Comparison of ENCODE assay signal across 1 cellular context in the genomic region with DNA sequence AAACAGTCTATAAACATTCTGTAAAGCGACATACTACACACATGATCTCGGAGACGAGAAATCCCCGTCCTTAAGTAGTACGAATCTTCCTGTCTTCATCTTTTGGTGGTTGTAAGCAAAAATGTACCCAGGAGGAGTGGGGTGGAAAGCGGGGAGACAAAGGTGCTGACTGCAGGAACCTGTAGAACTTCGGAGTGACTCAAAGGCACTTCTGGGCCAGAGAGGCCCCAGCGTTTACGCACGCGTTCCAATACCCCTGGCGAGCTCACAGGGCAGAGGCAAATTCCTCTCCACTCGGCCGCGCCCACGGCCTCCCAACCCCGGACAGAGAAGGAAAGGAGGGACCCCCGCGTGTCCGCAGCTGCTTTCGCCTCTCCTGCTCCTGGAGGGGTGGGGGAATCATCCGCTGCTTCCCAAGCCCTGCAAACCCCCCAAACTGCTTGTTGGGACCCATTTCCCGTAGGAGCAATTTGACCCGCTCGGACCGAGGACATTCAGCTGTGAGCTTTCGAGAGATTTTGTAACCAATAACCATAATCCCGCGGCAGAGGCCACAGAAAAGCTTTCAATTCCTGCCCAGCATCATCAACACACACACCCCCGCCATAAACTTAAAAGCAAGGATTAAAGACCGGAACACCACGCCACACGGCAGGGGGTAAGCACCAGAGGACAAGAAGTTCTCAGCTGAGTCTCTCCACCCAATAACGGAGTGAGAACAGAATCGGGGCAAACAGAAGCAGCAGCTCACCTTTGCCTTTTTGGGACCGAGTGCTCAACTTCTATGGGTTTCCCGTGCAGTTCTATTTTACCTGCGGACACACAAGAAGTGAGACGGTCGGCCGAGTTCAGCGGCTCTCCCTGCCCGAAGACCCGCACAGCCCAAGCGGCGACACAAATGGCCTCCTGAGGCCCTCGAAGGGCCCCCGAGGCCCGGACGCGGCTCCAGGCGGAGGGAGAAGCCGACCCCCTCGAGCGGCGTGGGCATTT.
TF ChIP-seq lines count a peak whose summit lies in the region.

No MANE protein-coding gene starts in this region.

TF ChIP-seq in HepG2, 621 proteins besides CTCF, POLR2A, EP300 and RAD21 (continued from another document and continues in another):
- TF ChIP-seq, protein P1, sequence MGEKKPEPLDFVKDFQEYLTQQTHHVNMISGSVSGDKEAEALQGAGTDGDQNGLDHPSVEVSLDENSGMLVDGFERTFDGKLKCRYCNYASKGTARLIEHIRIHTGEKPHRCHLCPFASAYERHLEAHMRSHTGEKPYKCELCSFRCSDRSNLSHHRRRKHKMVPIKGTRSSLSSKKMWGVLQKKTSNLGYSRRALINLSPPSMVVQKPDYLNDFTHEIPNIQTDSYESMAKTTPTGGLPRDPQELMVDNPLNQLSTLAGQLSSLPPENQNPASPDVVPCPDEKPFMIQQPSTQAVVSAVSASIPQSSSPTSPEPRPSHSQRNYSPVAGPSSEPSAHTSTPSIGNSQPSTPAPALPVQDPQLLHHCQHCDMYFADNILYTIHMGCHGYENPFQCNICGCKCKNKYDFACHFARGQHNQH (CRISPR knock-in tag; IDR thresholded peaks at IDR 0.05), result peak; percentile 69
- no peak for TF ChIP-seq U2AF2 (IDR thresholded peaks at IDR 0.05; ENCODE audit: low read depth, low read length)
- no peak for TF ChIP-seq ZNF30 (CRISPR knock-in tag; IDR thresholded peaks at IDR 0.05)
- TF ChIP-seq ZNF207 (IDR thresholded peaks at IDR 0.05; ENCODE audit: borderline replicate concordance), result no peak
- peak; percentile 76 for TF ChIP-seq SAP130 (CRISPR knock-in tag; IDR thresholded peaks at IDR 0.05; ENCODE audit: low read depth)
- TF ChIP-seq RARA (CRISPR knock-in tag; IDR thresholded peaks at IDR 0.05), result no peak
- no peak for TF ChIP-seq ATAD3A (CRISPR knock-in tag; IDR thresholded peaks at IDR 0.05)
- TF ChIP-seq CAMTA2 (CRISPR knock-in tag; IDR thresholded peaks at IDR 0.05; ENCODE audit: borderline replicate concordance), result no peak
- peak; percentile 38; the same call in 1 of the 2 replicates for TF ChIP-seq BORCS8-MEF2B (CRISPR knock-in tag; IDR thresholded peaks at IDR 0.05)
- TF ChIP-seq, protein P2, sequence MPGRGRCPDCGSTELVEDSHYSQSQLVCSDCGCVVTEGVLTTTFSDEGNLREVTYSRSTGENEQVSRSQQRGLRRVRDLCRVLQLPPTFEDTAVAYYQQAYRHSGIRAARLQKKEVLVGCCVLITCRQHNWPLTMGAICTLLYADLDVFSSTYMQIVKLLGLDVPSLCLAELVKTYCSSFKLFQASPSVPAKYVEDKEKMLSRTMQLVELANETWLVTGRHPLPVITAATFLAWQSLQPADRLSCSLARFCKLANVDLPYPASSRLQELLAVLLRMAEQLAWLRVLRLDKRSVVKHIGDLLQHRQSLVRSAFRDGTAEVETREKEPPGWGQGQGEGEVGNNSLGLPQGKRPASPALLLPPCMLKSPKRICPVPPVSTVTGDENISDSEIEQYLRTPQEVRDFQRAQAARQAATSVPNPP (CRISPR knock-in tag; IDR thresholded peaks at IDR 0.05), result no peak
- TF ChIP-seq ZBTB38 (CRISPR knock-in tag; IDR thresholded peaks at IDR 0.05), result no peak
- no peak for TF ChIP-seq NR2F2 (IDR thresholded peaks at IDR 0.05; ENCODE audit: borderline replicate concordance, low read depth)
- TF ChIP-seq SMAD1 (CRISPR knock-in tag; IDR thresholded peaks at IDR 0.05; ENCODE audit: borderline replicate concordance, low read depth), result no peak
- TF ChIP-seq, protein P3, sequence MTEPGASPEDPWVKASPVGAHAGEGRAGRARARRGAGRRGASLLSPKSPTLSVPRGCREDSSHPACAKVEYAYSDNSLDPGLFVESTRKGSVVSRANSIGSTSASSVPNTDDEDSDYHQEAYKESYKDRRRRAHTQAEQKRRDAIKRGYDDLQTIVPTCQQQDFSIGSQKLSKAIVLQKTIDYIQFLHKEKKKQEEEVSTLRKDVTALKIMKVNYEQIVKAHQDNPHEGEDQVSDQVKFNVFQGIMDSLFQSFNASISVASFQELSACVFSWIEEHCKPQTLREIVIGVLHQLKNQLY (CRISPR knock-in tag; IDR thresholded peaks at IDR 0.05), result no peak
- TF ChIP-seq, protein P4, sequence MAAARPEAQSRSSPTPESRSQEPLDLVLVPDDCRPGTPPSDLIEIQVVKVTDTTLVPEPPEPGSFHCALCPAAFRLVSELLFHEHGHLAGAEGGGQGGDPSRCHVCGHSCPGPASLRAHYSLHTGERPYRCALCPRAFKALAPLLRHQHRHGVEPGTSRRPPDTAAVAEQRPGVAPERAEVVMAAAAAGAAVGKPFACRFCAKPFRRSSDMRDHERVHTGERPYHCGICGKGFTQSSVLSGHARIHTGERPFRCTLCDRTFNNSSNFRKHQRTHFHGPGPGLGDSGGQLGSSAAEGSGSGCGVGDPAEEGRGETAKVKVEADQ (CRISPR knock-in tag; IDR thresholded peaks at IDR 0.05; ENCODE audit: borderline replicate concordance), result no peak
- no peak for TF ChIP-seq ZBTB7A (CRISPR knock-in tag; IDR thresholded peaks at IDR 0.05)
- TF ChIP-seq ZNF557 (CRISPR knock-in tag; IDR thresholded peaks at IDR 0.05), result no peak
- TF ChIP-seq PAF1 (CRISPR knock-in tag; IDR thresholded peaks at IDR 0.05), result no peak
- TF ChIP-seq, protein P5, sequence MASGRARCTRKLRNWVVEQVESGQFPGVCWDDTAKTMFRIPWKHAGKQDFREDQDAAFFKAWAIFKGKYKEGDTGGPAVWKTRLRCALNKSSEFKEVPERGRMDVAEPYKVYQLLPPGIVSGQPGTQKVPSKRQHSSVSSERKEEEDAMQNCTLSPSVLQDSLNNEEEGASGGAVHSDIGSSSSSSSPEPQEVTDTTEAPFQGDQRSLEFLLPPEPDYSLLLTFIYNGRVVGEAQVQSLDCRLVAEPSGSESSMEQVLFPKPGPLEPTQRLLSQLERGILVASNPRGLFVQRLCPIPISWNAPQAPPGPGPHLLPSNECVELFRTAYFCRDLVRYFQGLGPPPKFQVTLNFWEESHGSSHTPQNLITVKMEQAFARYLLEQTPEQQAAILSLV (CRISPR knock-in tag; IDR thresholded peaks at IDR 0.05; ENCODE audit: borderline replicate concordance), result no peak
- 0 out of 2 replicates have a peak, but pooled peaks have one; percentile 17 for TF ChIP-seq ZNF839 (CRISPR knock-in tag; IDR thresholded peaks at IDR 0.05; ENCODE audit: borderline replicate concordance)
- TF ChIP-seq, protein P6, sequence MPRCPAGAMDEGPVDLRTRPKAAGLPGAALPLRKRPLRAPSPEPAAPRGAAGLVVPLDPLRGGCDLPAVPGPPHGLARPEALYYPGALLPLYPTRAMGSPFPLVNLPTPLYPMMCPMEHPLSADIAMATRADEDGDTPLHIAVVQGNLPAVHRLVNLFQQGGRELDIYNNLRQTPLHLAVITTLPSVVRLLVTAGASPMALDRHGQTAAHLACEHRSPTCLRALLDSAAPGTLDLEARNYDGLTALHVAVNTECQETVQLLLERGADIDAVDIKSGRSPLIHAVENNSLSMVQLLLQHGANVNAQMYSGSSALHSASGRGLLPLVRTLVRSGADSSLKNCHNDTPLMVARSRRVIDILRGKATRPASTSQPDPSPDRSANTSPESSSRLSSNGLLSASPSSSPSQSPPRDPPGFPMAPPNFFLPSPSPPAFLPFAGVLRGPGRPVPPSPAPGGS (CRISPR knock-in tag; IDR thresholded peaks at IDR 0.05), result 0 out of 2 replicates have a peak, but pooled peaks have one; percentile 31
- TF ChIP-seq NR3C1 (CRISPR knock-in tag; IDR thresholded peaks at IDR 0.05), result no peak
- no peak; the same call in 1 of the 2 replicates for TF ChIP-seq HDAC2 (CRISPR knock-in tag; IDR thresholded peaks at IDR 0.05)
- TF ChIP-seq FOXJ3 (CRISPR knock-in tag; IDR thresholded peaks at IDR 0.05; ENCODE audit: borderline replicate concordance), result no peak
- no peak for TF ChIP-seq AGO1 (IDR thresholded peaks at IDR 0.05; ENCODE audit: low read depth, low read length, poor library complexity, severe bottlenecking)
- no peak for TF ChIP-seq SP1 (IDR thresholded peaks at IDR 0.05)
- TF ChIP-seq SP1 (CRISPR knock-in tag; IDR thresholded peaks at IDR 0.05), result no peak
- TF ChIP-seq ZNF510 (CRISPR knock-in tag; IDR thresholded peaks at IDR 0.05; ENCODE audit: low read depth), result no peak
- no peak for TF ChIP-seq RFXANK (CRISPR knock-in tag; IDR thresholded peaks at IDR 0.05)
- TF ChIP-seq MTA1 (CRISPR knock-in tag; IDR thresholded peaks at IDR 0.05; ENCODE audit: borderline replicate concordance), result 0 out of 2 replicates have a peak, but pooled peaks have one; percentile 18
- TF ChIP-seq, protein P7, sequence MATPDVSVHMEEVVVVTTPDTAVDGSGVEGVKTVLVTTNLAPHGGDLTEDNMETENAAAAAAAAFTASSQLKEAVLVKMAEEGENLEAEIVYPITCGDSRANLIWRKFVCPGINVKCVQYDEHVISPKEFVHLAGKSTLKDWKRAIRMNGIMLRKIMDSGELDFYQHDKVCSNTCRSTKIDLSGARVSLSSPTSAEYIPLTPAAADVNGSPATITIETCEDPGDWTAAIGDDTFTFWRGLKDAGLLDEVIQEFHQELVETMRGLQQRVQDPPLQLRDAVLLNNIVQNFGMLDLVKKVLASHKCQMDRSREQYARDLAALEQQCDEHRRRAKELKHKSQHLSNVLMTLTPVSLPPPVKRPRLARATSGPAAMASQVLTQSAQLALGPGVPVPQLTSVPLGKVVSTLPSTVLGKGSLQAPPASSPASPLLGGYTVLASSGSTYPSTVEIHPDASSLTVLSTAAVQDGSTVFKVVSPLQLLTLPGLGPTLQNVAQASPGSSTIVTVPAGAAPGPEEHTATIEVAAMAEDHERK (CRISPR knock-in tag; IDR thresholded peaks at IDR 0.05; ENCODE audit: low read depth), result no peak
- TF ChIP-seq, protein P8, sequence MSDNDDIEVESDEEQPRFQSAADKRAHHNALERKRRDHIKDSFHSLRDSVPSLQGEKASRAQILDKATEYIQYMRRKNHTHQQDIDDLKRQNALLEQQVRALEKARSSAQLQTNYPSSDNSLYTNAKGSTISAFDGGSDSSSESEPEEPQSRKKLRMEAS (IDR thresholded peaks at IDR 0.05), result peak; percentile 67
- TF ChIP-seq ZNF572 (CRISPR knock-in tag; IDR thresholded peaks at IDR 0.05), result no peak
- TF ChIP-seq CHD4 (IDR thresholded peaks at IDR 0.05; ENCODE audit: borderline replicate concordance, low read length), result no peak
- TF ChIP-seq KLF11 (CRISPR knock-in tag; IDR thresholded peaks at IDR 0.05), result no peak
- TF ChIP-seq PRPF4 (IDR thresholded peaks at IDR 0.05; ENCODE audit: low read depth, low read length, poor library complexity, severe bottlenecking), result no peak
- TF ChIP-seq ZNF136 (CRISPR knock-in tag; IDR thresholded peaks at IDR 0.05; ENCODE audit: low read depth), result 0 out of 2 replicates have a peak, but pooled peaks have one; percentile 37
- no peak for TF ChIP-seq SMARCE1 (IDR thresholded peaks at IDR 0.05; ENCODE audit: borderline replicate concordance)
- TF ChIP-seq RBM39 (IDR thresholded peaks at IDR 0.05; ENCODE audit: low read depth, low read length, poor library complexity, severe bottlenecking), result no peak
- no peak for TF ChIP-seq ZFP36L1 (CRISPR knock-in tag; IDR thresholded peaks at IDR 0.05)
- TF ChIP-seq ASH2L (IDR thresholded peaks at IDR 0.05; ENCODE audit: insufficient read length, low read depth, low read length), result peak; percentile 55
- no peak for TF ChIP-seq HNRNPK (IDR thresholded peaks at IDR 0.05; ENCODE audit: low read depth, low read length, poor library complexity, severe bottlenecking)
- no peak for TF ChIP-seq MEIS2 (CRISPR knock-in tag; IDR thresholded peaks at IDR 0.05)
- TF ChIP-seq RFX5 (IDR thresholded peaks at IDR 0.05; ENCODE audit: low read depth, low read length), result no peak
- TF ChIP-seq NPAS2 (CRISPR knock-in tag; IDR thresholded peaks at IDR 0.05; ENCODE audit: borderline replicate concordance), result no peak
- TF ChIP-seq JARID2 (CRISPR knock-in tag; IDR thresholded peaks at IDR 0.05; ENCODE audit: insufficient replicate concordance), result no peak
- TF ChIP-seq, protein P9, sequence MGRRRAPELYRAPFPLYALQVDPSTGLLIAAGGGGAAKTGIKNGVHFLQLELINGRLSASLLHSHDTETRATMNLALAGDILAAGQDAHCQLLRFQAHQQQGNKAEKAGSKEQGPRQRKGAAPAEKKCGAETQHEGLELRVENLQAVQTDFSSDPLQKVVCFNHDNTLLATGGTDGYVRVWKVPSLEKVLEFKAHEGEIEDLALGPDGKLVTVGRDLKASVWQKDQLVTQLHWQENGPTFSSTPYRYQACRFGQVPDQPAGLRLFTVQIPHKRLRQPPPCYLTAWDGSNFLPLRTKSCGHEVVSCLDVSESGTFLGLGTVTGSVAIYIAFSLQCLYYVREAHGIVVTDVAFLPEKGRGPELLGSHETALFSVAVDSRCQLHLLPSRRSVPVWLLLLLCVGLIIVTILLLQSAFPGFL (CRISPR knock-in tag; IDR thresholded peaks at IDR 0.05), result no peak
- TF ChIP-seq ZNF234 (CRISPR knock-in tag; conservative IDR thresholded peaks at IDR 0.05), result no peak
